8 cellular contexts compared by ENCODE assay signal in the genomic region with DNA sequence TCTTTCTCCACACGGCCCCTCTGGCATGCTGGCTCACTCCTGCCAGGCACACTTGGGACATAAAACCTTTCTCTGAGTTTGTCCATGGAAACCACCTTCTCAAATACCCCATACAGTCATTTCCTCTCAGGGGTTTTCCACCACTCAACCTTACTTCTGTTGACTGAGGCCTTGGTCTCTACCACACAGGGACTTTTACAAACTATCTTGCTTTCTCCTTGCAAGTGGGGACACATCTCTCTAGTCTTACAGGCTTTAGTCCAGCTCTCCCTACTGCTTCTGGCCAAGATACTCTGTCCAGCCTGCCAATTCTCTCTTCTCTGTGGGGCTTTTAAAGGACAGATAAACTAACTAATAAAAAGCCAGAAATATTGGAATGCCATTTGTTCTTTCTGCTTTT.
DNase-seq lines count a peak whose midpoint lies in the region; ATAC-seq, FAIRE-seq and TF ChIP-seq lines count a peak whose summit lies in the region.
"Not testable (repeated sequence)": the region's sequence is repeated elsewhere in the genome, so short reads cannot be mapped to it uniquely, and the experiment has no call there.

No MANE protein-coding gene starts in this region.

- H3K4me3 ChIP-seq in GM12878, result not testable (repeated sequence)

- not testable (repeated sequence) for H2AFZ ChIP-seq in GM12878 (ENCODE audit: control insufficient read depth, low read depth, low read length)

- H3K27me3 Mint-ChIP-seq in activated CD4-positive, alpha-beta T cell treated with anti-CD3 and anti-CD28 coated beads for 36 hours, result not testable (repeated sequence)

- BruUV-seq in GM12878 (replicated peaks; lab: Mats Ljungman, UMichigan), result not testable (repeated sequence)

- not testable (repeated sequence) for H3K4me1 ChIP-seq in GM12878 (ENCODE audit: control insufficient read depth, insufficient read depth, low read length)

- DNase-seq in activated CD4-positive, alpha-beta T cell treated with anti-CD3 and anti-CD28 coated beads for 36 hours, result peak; percentile 13
- peak; percentile 55 for DNase-seq in GM12878 (ENCODE audit: low read depth, low spot score)
- DNase-seq in stimulated activated CD4-positive, alpha-beta T cell treated with anti-CD3 and anti-CD28 coated beads, Interleukin-15, amount 100 ng/mL, for 24 hours, result peak; percentile 9

- H3K9me3 Mint-ChIP-seq in activated CD4-positive, alpha-beta T cell treated with anti-CD3 and anti-CD28 coated beads for 36 hours (ENCODE audit: low read depth), result not testable (repeated sequence)

- peak overlapping the region; percentile 20; the same call in 1 of the 2 replicates for H3K9ac ChIP-seq in GM12878 (ENCODE audit: control insufficient read depth, insufficient read depth, low read length)

- H3K79me2 ChIP-seq in GM12878 (ENCODE audit: control insufficient read depth, insufficient read depth, low read length), result not testable (repeated sequence)

- peak in 1 of 2 experiments; percentile 36; a peak in 1 of 4 replicates for TF ChIP-seq EP300 in GM12878 (IDR thresholded peaks at IDR 0.05; ENCODE audit: borderline replicate concordance in 1 of 2, control insufficient read depth in 1 of 2, low read depth in 2 of 2, low read length in 2 of 2)

- in situ Hi-C loops in GM12878 (cut with MboI), result not testable (repeated sequence)

- not testable (repeated sequence) for H3K4me3 Mint-ChIP-seq in activated CD4-positive, alpha-beta T cell treated with anti-CD3 and anti-CD28 coated beads for 36 hours

- TF ChIP-seq RAD21 in GM12878 (IDR thresholded peaks at IDR 0.05; ENCODE audit: insufficient read depth, low read depth, low read length), result not testable (repeated sequence)

- TF ChIP-seq CTCF in GM12878 (IDR thresholded peaks at IDR 0.05 in 2 of 3, conservative IDR thresholded peaks at IDR 0.05 in 1 of 3; ENCODE audit: control insufficient read depth in 2 of 3, extremely low read depth in 1 of 3, insufficient read depth in 1 of 3, low read depth in 3 of 3, low read length in 3 of 3), result not testable (repeated sequence)

- H3K36me3 Mint-ChIP-seq in activated CD4-positive, alpha-beta T cell treated with anti-CD3 and anti-CD28 coated beads for 36 hours (ENCODE audit: low read depth), result not testable (repeated sequence)

- not testable (repeated sequence) for H4K20me1 ChIP-seq in GM12878 (ENCODE audit: control insufficient read depth, insufficient read depth)

- H3K9me3 ChIP-seq in GM12878 (replicated peaks; ENCODE audit: control insufficient read depth, insufficient read depth, low read length), result not testable (repeated sequence)

- not testable (repeated sequence) for H3K36me3 ChIP-seq in GM12878 (ENCODE audit: control insufficient read depth in 2 of 2, insufficient read depth in 2 of 2, low read length in 1 of 2)

- intact Hi-C loops in activated CD4-positive, alpha-beta T cell treated with anti-CD3 and anti-CD28 coated beads for 36 hours (cut with DNase I, micrococcal nuclease); GM12878 (cut with micrococcal nuclease; ENCODE audit: unreplicated experiment): not testable (repeated sequence)

- RAD21 ChIA-PET in GM12878 (lab: Charles Lee; ENCODE audit: unreplicated experiment), result not testable (repeated sequence)

- POLR2A ChIA-PET in activated CD4-positive, alpha-beta T cell treated with anti-CD3 and anti-CD28 coated beads for 36 hours (lab: Charles Lee), result interaction anchor here (0.7 kb wide), 1 partner anchor 144 kb away, joined by 3 read pairs; no protein-coding TSS in a partner anchor
- POLR2A ChIA-PET in GM12878 (lab: Charles Lee), result not testable (repeated sequence)

- H3K4me2 ChIP-seq in GM12878 (ENCODE audit: control insufficient read depth, insufficient read depth), result not testable (repeated sequence)

- peak; percentile 68 for FAIRE-seq in GM12878 (lab: Jason Lieb, UNC)

- H3K27ac Mint-ChIP-seq in activated CD4-positive, alpha-beta T cell treated with anti-CD3 and anti-CD28 coated beads for 36 hours, result peak overlapping the region; percentile 73

- H3K27me3 ChIP-seq in GM12878 (replicated peaks in 1 of 2; ENCODE audit: control insufficient read depth in 2 of 2, insufficient read depth in 2 of 2, low read length in 1 of 2), result not testable (repeated sequence)

- SMC1A ChIA-PET in GM12878 (lab: Charles Lee; ENCODE audit: uncharacterized antibody, unreplicated experiment), result not testable (repeated sequence)

- ATAC-seq in GM18498 (IDR thresholded peaks at IDR 0.05; ENCODE audit: unreplicated experiment) (peak; percentile 84), GM21528 (IDR thresholded peaks at IDR 0.05; ENCODE audit: low FRiP score, unreplicated experiment) (peak; percentile 83), HG02885 (IDR thresholded peaks at IDR 0.05; ENCODE audit: poor library complexity, unreplicated experiment) (peak; percentile 86), HG03342 (IDR thresholded peaks at IDR 0.05; ENCODE audit: unreplicated experiment) (peak; percentile 84), GM12878 (peak; percentile 92)
- ATAC-seq in activated CD4-positive, alpha-beta T cell treated with anti-CD3 and anti-CD28 coated beads for 36 hours, result peak; percentile 89

- no CpG with 5 or more reads among the region's 1 CpG for WGBS in GM12878 (ENCODE audit: insufficient coverage, insufficient replicate concordance, low lambda C conversion rate, missing lambda C conversion rate)

- TF ChIP-seq POLR2A in GM19099 (IDR thresholded peaks at IDR 0.05; ENCODE audit: extremely low read depth, insufficient read length, low read depth), result peak; percentile 1
- not testable (repeated sequence) for TF ChIP-seq POLR2A in GM12878 (IDR thresholded peaks at IDR 0.05; ENCODE audit: low read depth, low read length)

- CTCF ChIA-PET in activated CD4-positive, alpha-beta T cell treated with anti-CD3 and anti-CD28 coated beads for 36 hours (lab: Charles Lee); GM12878 (lab: Yijun Ruan, JAX): not testable (repeated sequence)

- H3K4me1 Mint-ChIP-seq in activated CD4-positive, alpha-beta T cell treated with anti-CD3 and anti-CD28 coated beads for 36 hours, result peaks cover 33% of the 10 kb centered on the region

- H3K27ac ChIP-seq in GM12878 (ENCODE audit: control insufficient read depth, insufficient read depth), result peak overlapping the region; percentile 72

TF ChIP-seq in GM12878, 131 proteins besides CTCF, POLR2A, EP300 and RAD21:
- peak; percentile 46 for TF ChIP-seq NFIC (IDR thresholded peaks at IDR 0.05; ENCODE audit: low read depth, low read length)
- peak; percentile 61 for TF ChIP-seq EED (IDR thresholded peaks at IDR 0.05; ENCODE audit: low read depth)
- TF ChIP-seq CREM (IDR thresholded peaks at IDR 0.05; ENCODE audit: low read depth), result peak; percentile 39; the same call in 1 of the 2 replicates
- TF ChIP-seq MTA2 (IDR thresholded peaks at IDR 0.05; ENCODE audit: low read depth), result peak; percentile 44; the same call in 1 of the 2 replicates
- peak; percentile 85 for TF ChIP-seq RELA (IDR thresholded peaks at IDR 0.05; ENCODE audit: borderline replicate concordance, partially characterized antibody)
- peak; percentile 90 for TF ChIP-seq RELB (IDR thresholded peaks at IDR 0.05; ENCODE audit: low read depth)
- TF ChIP-seq, protein P1, sequence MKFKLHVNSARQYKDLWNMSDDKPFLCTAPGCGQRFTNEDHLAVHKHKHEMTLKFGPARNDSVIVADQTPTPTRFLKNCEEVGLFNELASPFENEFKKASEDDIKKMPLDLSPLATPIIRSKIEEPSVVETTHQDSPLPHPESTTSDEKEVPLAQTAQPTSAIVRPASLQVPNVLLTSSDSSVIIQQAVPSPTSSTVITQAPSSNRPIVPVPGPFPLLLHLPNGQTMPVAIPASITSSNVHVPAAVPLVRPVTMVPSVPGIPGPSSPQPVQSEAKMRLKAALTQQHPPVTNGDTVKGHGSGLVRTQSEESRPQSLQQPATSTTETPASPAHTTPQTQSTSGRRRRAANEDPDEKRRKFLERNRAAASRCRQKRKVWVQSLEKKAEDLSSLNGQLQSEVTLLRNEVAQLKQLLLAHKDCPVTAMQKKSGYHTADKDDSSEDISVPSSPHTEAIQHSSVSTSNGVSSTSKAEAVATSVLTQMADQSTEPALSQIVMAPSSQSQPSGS (IDR thresholded peaks at IDR 0.05; ENCODE audit: low read length), result peak; percentile 32; the same call in 1 of the 2 replicates
- 0 out of 2 replicates have a peak, but pooled peaks have one; percentile 41 for TF ChIP-seq POLR2AphosphoS5 (IDR thresholded peaks at IDR 0.05; ENCODE audit: low read length)
- TF ChIP-seq RUNX3 (IDR thresholded peaks at IDR 0.05; ENCODE audit: low read length), result peak; percentile 70
- peak; percentile 56 for TF ChIP-seq JUNB (IDR thresholded peaks at IDR 0.05)
- TF ChIP-seq FOXM1 (IDR thresholded peaks at IDR 0.05; ENCODE audit: low read depth, low read length), result 0 out of 2 replicates have a peak, but pooled peaks have one; percentile 14
- TF ChIP-seq IKZF2 (IDR thresholded peaks at IDR 0.05), result peak; percentile 57 to 60; a peak in 2 of 4 replicates
- 0 out of 2 replicates have a peak, but pooled peaks have one; percentile 2 for TF ChIP-seq SPI1 (IDR thresholded peaks at IDR 0.05; ENCODE audit: borderline replicate concordance, insufficient read depth, low read depth, low read length)
- peak; percentile 53; the same call in 1 of the 2 replicates for TF ChIP-seq BCL11A (IDR thresholded peaks at IDR 0.05; ENCODE audit: low read depth, low read length)
